Comparison of ENCODE assay signal across 14 cellular contexts in the genomic region with DNA sequence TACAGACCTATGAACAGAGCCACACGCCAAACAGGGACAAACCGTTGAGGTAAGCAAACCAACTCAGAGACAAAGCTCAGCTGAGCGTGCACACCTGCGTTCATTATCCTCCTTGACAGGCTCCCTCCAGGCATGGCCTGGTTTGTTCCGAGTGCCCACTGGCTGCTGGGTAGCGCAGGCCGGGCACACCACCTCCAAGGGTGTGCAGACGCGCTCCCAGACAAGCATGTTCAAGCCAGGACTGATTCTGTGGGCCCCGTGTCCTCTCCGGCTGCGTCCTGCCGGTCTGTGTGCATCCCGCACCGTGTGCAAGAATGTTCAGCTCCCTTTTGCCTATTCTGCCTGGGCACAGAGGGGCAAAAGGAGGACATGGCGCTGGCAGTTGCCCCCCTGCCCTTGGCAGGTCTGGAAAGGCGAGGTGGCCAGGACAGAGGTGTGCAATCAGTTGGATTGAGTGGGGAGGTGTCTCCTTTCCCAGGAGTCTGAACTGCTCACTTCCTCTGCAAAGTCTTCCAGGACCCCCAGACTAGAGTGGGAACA. TPM values are rescaled to one million over a fixed set of nuclear protein-coding genes. Genes with fewer than 3 reads are reported as not detected.
DNase-seq lines count a peak whose midpoint lies in the region; ATAC-seq and TF ChIP-seq lines count a peak whose summit lies in the region.
"Had no signal": no experiment of that assay in that cellular context is flagged by ENCODE, and none has a peak within 500 bp of the region (broad histone marks: within the 10 kb centered on the region; RNA-seq: fewer than 3 reads in every experiment).

No MANE protein-coding gene starts in this region.

- H3K27me3 ChIP-seq in thoracic aorta (replicated peaks; ENCODE audit: insufficient read depth), result no peaks in the 10 kb centered on the region

- H3K9me3 ChIP-seq in thoracic aorta, result no peaks in the 10 kb centered on the region
- H3K9me3 ChIP-seq: gastroesophageal sphincter had no signal

- H3K4me3 ChIP-seq in coronary artery (peak overlapping the region; percentile 71), thoracic aorta (peak overlapping the region; percentile 58)

- peaks cover 11 to 29% of the 10 kb centered on the region in 2 donors for H3K4me1 ChIP-seq in thoracic aorta (ENCODE audit: control insufficient read depth in 1 of 2, low read depth in 2 of 2)

- DNase-seq in activated CD8-positive, alpha-beta memory T cell treated with anti-CD3 and anti-CD28 coated beads for 24 hours, result peak; percentile 47
- no peak for DNase-seq in activated CD8-positive, alpha-beta memory T cell treated with anti-CD3 and anti-CD28 coated beads, Interleukin-2, amount 50 U/mL, for 48 hours
- DNase-seq in coronary artery (ENCODE audit: low spot score), result no peak
- peak; percentile 62 for DNase-seq in mesenteric fat pad (ENCODE audit: low spot score)
- no peak for DNase-seq in thoracic aorta (ENCODE audit: low spot score)
- DNase-seq in GF-D8 (lab: John Stamatoyannopoulos, UW), result no peak
- DNase-seq: activated CD8-positive, alpha-beta memory T cell treated with anti-CD3 and anti-CD28 coated beads, Interleukin-2, amount 10 ng/mL, durations not matched to agents 7 days and 5 days; naive thymus-derived CD8-positive, alpha-beta T cell; stimulated activated CD4-positive, alpha-beta T cell treated with anti-CD3 and anti-CD28 coated beads, Interleukin-4, amount 100 ng/mL, for 24 hours; SW 1271 had no signal

- no peak for ATAC-seq in thoracic aorta (ENCODE audit: insufficient number of reproducible peaks, low FRiP score, low read depth)
- no peak for ATAC-seq in HG03342 (IDR thresholded peaks at IDR 0.05; ENCODE audit: unreplicated experiment)
- no peak for ATAC-seq in GM18511 (IDR thresholded peaks at IDR 0.05; ENCODE audit: unreplicated experiment)
- ATAC-seq: gastroesophageal sphincter; naive thymus-derived CD8-positive, alpha-beta T cell had no signal

- TF ChIP-seq CTCF in coronary artery (IDR thresholded peaks at IDR 0.05), result no peak
- TF ChIP-seq CTCF in thoracic aorta (IDR thresholded peaks at IDR 0.05), result no peak

- H3K27ac ChIP-seq in coronary artery (no peak overlapping the region), thoracic aorta (no peak overlapping the region)
- H3K27ac ChIP-seq: gastroesophageal sphincter had no signal

- no peaks in the 10 kb centered on the region for H3K36me3 ChIP-seq in thoracic aorta

RNA-seq across cellular contexts. Expression of gene SMIM32, which starts 0.5 kb away (rescaled TPM):
- total RNA-seq in mesenteric fat pad (not detected), thoracic aorta (not detected)
- total RNA-seq: activated CD8-positive, alpha-beta memory T cell treated with anti-CD3 and anti-CD28 coated beads, Interleukin-2, amount 10 ng/mL, durations not matched to agents 7 days and 5 days; gastroesophageal sphincter; naive thymus-derived CD8-positive, alpha-beta T cell; ureter had no signal

Comparison
In these comparisons a context has a peak if more than half of its experiments do, and no peak if none do; other contexts are left out.
1. DNase-seq: peak in activated CD8-positive, alpha-beta memory T cell treated with anti-CD3 and anti-CD28 coated beads for 24 hours (single experiment) and mesenteric fat pad (single experiment); none in activated CD8-positive, alpha-beta memory T cell treated with anti-CD3 and anti-CD28 coated beads, Interleukin-2, amount 50 U/mL, for 48 hours (single experiment), coronary artery (single experiment), thoracic aorta (single experiment) and GF-D8 (single experiment).